ENCODE assay signal across 22 cellular contexts in the genomic region with DNA sequence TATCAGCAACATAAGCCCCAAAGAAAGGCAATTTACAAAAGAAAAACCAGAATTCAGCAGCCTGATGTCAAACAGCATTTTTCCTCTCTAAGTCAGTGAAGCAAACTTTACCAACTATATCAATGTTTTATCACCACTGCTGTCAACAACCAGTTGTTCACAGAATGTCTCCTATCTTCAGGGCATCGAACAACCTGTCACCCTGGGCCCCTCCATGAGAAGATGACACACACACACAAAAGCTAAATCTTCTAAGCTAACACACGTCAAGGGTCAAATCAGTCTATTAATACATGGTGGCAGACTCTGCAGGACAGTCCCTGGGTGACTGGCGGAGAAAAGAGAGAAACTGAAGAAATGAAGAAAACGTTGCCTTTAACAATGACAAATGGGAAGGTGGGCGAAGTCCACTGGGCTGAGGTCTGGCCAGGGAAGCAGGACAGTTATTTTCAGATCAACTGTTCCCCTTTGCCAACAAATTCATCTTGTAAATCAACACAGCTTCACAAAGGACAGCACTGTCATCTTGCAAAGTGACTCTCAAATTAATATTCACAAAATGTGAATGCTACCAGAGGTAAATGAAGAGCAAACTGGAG. TPM values are rescaled to one million over a fixed set of nuclear protein-coding genes. Genes with fewer than 3 reads are reported as not detected.
DNase-seq lines count a peak whose midpoint lies in the region; ATAC-seq and TF ChIP-seq lines count a peak whose summit lies in the region.
"Had no signal": no experiment of that assay in that cellular context is flagged by ENCODE, and none has a peak within 500 bp of the region (broad histone marks: within the 10 kb centered on the region; RNA-seq: fewer than 3 reads in every experiment).

No MANE protein-coding gene starts in this region.

- in situ Hi-C loops in transverse colon (cut with MboI; ENCODE audit: low pct_ligation_motif_present in 1 of 4, low pct_unique_long_range_greater_than_20kb in 1 of 4, low sequenced_read_pairs in 3 of 4): no loop called here

- H3K9me3 ChIP-seq in heart right ventricle (no peaks in the 10 kb centered on the region), transverse colon (no peaks in the 10 kb centered on the region)
- H3K9me3 ChIP-seq: HAP-1, MG63 had no signal

- TF ChIP-seq CTCF in heart right ventricle (IDR thresholded peaks at IDR 0.05) (no peak), nephron progenitor cell (IDR thresholded peaks at IDR 0.05) (no peak), transverse colon (IDR thresholded peaks at IDR 0.05) (no peak), coronary artery (IDR thresholded peaks at IDR 0.05) (no peak)

- peaks cover 39% of the 10 kb centered on the region for H3K9me3 Mint-ChIP-seq in nephron progenitor cell

- H3K4me3 ChIP-seq in heart right ventricle: no peak overlapping the region
- H3K4me3 ChIP-seq in transverse colon: no peak overlapping the region
- no peak overlapping the region for H3K4me3 ChIP-seq in coronary artery
- H3K4me3 ChIP-seq: HAP-1, MG63 had no signal

- H3K4me1 Mint-ChIP-seq in nephron progenitor cell: peaks cover 7% of the 10 kb centered on the region
- H3K4me1 Mint-ChIP-seq: CD14-positive monocyte had no signal

- no peak for TF ChIP-seq EP300 in transverse colon (IDR thresholded peaks at IDR 0.05; ENCODE audit: low read depth)

- peak overlapping the region in 8 of 10 donors; percentile 4 to 78 (median 55) for H3K27ac ChIP-seq in heart right ventricle
- H3K27ac ChIP-seq in transverse colon: peak overlapping the region; percentile 15 to 81 (median 59)
- H3K27ac ChIP-seq in coronary artery: no peak overlapping the region
- H3K27ac ChIP-seq: 22Rv1 had no signal

- H3K4me1 ChIP-seq in heart right ventricle (peaks cover 3 to 81% (median 21%) of the 10 kb centered on the region in 9 donors), transverse colon (peaks cover 0 to 49% (median 27%) of the 10 kb centered on the region in 4 donors)

- ATAC-seq in Right ventricle myocardium superior (ENCODE audit: poor library complexity) (peak; percentile 14), Right ventricle myocardium inferior (no peak), heart right ventricle (peak in 1 of 8 donors; percentile 10)

- intact Hi-C loops in Right ventricle myocardium superior (cut with DNase I): no loop called here
- intact Hi-C loops in Right ventricle myocardium inferior (cut with DNase I): no loop called here
- intact Hi-C loops in heart right ventricle (cut with DNase I): no loop called here
- intact Hi-C loops in transverse colon (cut with DNase I; ENCODE audit: low total_unique reads): no loop called here

- H3K36me3 ChIP-seq in heart right ventricle (peaks cover 0 to 36% (median 14%) of the 10 kb centered on the region in 9 donors), transverse colon (no peaks in the 10 kb centered on the region)

- no peaks in the 10 kb centered on the region for H3K27me3 ChIP-seq in heart right ventricle
- H3K27me3 ChIP-seq in transverse colon: no peaks in the 10 kb centered on the region
- H3K27me3 ChIP-seq: MG63 had no signal

- H3K27ac Mint-ChIP-seq in nephron progenitor cell: peak overlapping the region; percentile 29

- H3K27me3 Mint-ChIP-seq in nephron progenitor cell (ENCODE audit: low read depth, poor library complexity): no peaks in the 10 kb centered on the region

- peaks cover 78% of the 10 kb centered on the region for H3K36me3 Mint-ChIP-seq in nephron progenitor cell (ENCODE audit: low read depth)
- H3K36me3 Mint-ChIP-seq: CD14-positive monocyte had no signal

- no peak for TF ChIP-seq POLR2A in transverse colon (IDR thresholded peaks at IDR 0.05)

- 27 to 38% methylated on average over 5 of the region's 5 CpGs for WGBS in heart right ventricle, 2 donors
- WGBS in transverse colon (ENCODE audit: low coverage in 1 of 2), 2 donors: 50 to 68% methylated on average over 5 of the region's 5 CpGs

- DNase-seq in Right ventricle myocardium superior (no peak), Right ventricle myocardium inferior (ENCODE audit: missing footprints) (no peak), heart right ventricle (no peak), nephron progenitor cell (no peak), transverse colon (no peak), coronary artery (ENCODE audit: low spot score) (no peak), NCI-H2171 (lab: John Stamatoyannopoulos, UW) (no peak), GOT3 (lab: John Stamatoyannopoulos, UW) (no peak)
- DNase-seq: AML-193; DND-41; Kasumi-1; MG63; NCI-H1092; NCI-H1436 treated with DMSO at 0.1 percent for 48 hours; NCI-H2029; NCI-H2171 treated with DMSO at 0.1 percent for 48 hours; NCI-H446 treated with DMSO at 0.1 percent for 48 hours; NK-92 treated with Interleukin-12 subunit alpha and Interleukin-12 subunit beta, amount 100 ng/mL, for 24 hours; SHP77 treated with DMSO at 0.1 percent for 48 hours had no signal

- H3K4me3 Mint-ChIP-seq in nephron progenitor cell: no peak overlapping the region
- H3K4me3 Mint-ChIP-seq: CD14-positive monocyte had no signal

RNA-seq across cellular contexts. Expression of gene FAT1, which starts 13.0 kb away (rescaled TPM):
- total RNA-seq in Right ventricle myocardium superior (48.0 TPM), Right ventricle myocardium inferior (55.2 TPM), heart right ventricle (100 to 1,000 TPM in 3 of 10 donors, 10 to 100 TPM in 7; 48.5 to 131 (median 82.8) TPM), transverse colon (100 to 1,000 TPM; 321 to 477 (median 380) TPM)
- polyA plus RNA-seq in heart right ventricle: 10 to 100 TPM; 20.4 to 43.2 TPM
- polyA plus RNA-seq: CD14-positive monocyte had no signal

Comparison
In these comparisons a context has a peak if more than half of its experiments do, and no peak if none do; other contexts are left out.
1. H3K27ac ChIP-seq: peak in heart right ventricle (8 of 10) and transverse colon (4 of 4); none in coronary artery (0 of 2).